ENCODE assay signal across 21 cellular contexts in the genomic region with DNA sequence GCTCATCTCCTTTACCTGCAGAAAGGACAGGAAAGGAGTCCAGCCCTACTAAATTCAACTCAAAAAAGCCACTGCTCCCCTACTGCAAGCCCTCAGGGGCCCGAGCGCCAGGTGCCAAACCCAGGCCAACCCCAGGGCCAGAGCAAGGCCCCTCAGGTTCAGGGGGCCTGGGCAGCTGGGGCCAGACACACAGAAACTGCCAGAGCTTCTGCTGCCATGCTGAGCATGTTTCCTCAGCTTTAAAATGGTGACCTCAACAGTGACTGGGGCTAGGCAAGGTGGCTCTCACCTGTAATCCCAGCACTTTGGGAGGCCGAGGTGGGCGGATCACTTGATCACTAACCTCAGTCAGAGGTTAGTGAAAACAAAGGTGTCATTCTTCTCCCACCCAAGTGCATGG.
"Had no signal": no experiment of that assay in that cellular context is flagged by ENCODE, and none has a peak within 500 bp of the region (broad histone marks: within the 10 kb centered on the region; RNA-seq: fewer than 3 reads in every experiment).

No MANE protein-coding gene starts in this region.

- DNase-seq: activated CD4-positive, alpha-beta T cell treated with anti-CD3 and anti-CD28 coated beads, Interleukin-2, amount 10 ng/mL, durations not matched to agents 7 days and 5 days; activated CD4-positive, CD25-positive, alpha-beta regulatory T cell; activated CD8-positive, alpha-beta memory T cell treated with anti-CD3 and anti-CD28 coated beads, Interleukin-2, amount 50 U/mL, for 48 hours; activated gamma-delta T cell treated with Interleukin-2 at 50 U/mL for 16 hours; activated T-cell treated with anti-CD3 and anti-CD28 coated beads, Interleukin-2, amount 50 U/mL, for 72 hours; glutamatergic neuron; hypothalamus; kidney glomerular epithelial cell; lower lobe of right lung; stimulated activated CD4-positive, alpha-beta T cell treated with anti-CD3 and anti-CD28 coated beads, Interleukin-15, amount 100 ng/mL, for 24 hours; stimulated activated CD4-positive, alpha-beta T cell treated with anti-CD3 and anti-CD28 coated beads, Interleukin-2, amount 100 ng/mL, for 48 hours; stimulated activated naive CD8-positive, alpha-beta T cell treated with anti-CD3 and anti-CD28 coated beads, Interleukin-15, amount 100 ng/mL, for 72 hours; T-helper 1 cell; T-helper 9 cell; testis had no signal

- H3K36me3 ChIP-seq: adrenal gland, lower lobe of right lung had no signal

- H3K27me3 ChIP-seq: adrenal gland, testis had no signal

- ATAC-seq: activated naive CD4-positive, alpha-beta T cell treated with anti-CD3 and anti-CD28 coated beads, Interleukin-2, amount 50 U/mL, for 72 hours; activated T-cell treated with anti-CD3 and anti-CD28 coated beads, Interleukin-2, amount 50 U/mL, for 72 hours; lower lobe of right lung; natural killer cell treated with Interleukin-12 subunit alpha and Interleukin-12 subunit beta and Interleukin-15 and Interleukin-18, amount 100 ng/mL, for 72 hours; stimulated activated naive CD8-positive, alpha-beta T cell treated with anti-CD3 and anti-CD28 coated beads, Interleukin-15, amount 100 ng/mL, for 72 hours had no signal

- H3K9me3 ChIP-seq: adrenal gland, lower lobe of right lung, testis had no signal

- H3K4me3 ChIP-seq: adrenal gland, dorsolateral prefrontal cortex, lower lobe of right lung, skin epidermis, testis had no signal

- H3K27ac ChIP-seq: adrenal gland, dorsolateral prefrontal cortex, epithelial cell of prostate, lower lobe of right lung, skin epidermis, testis had no signal
